Comparison of ENCODE assay signal across 13 cellular contexts in genomic region chr6:132725947-132726607, GRCh38. TPM values are rescaled to one million over a fixed set of nuclear protein-coding genes. Genes with fewer than 3 reads are reported as not detected.
DNase-seq lines count a peak whose midpoint lies in the region; ATAC-seq and TF ChIP-seq lines count a peak whose summit lies in the region.
"Had no signal": no experiment of that assay in that cellular context is flagged by ENCODE, and none has a peak within 500 bp of the region (broad histone marks: within the 10 kb centered on the region; RNA-seq: fewer than 3 reads in every experiment).

No MANE protein-coding gene starts in this region.

- no peaks in the 10 kb centered on the region for H3K27me3 Mint-ChIP-seq in activated CD4-positive, alpha-beta T cell treated with anti-CD3 and anti-CD28 coated beads, Interleukin-2, amount 10 ng/mL, durations not matched to agents 7 days and 5 days
- H3K27me3 Mint-ChIP-seq: dendritic cell treated with granulocyte-macrophage colony-stimulating factor and Interleukin-4, amounts not matched to agents 40 ng/mL and 50 ng/mL, for 4 days had no signal

- H3K9me3 Mint-ChIP-seq in activated CD4-positive, alpha-beta T cell treated with anti-CD3 and anti-CD28 coated beads, Interleukin-2, amount 10 ng/mL, durations not matched to agents 7 days and 5 days, result no peaks in the 10 kb centered on the region
- H3K9me3 Mint-ChIP-seq: dendritic cell treated with granulocyte-macrophage colony-stimulating factor and Interleukin-4, amounts not matched to agents 40 ng/mL and 50 ng/mL, for 4 days; mesothelial cell of epicardium had no signal

- no peak for DNase-seq in activated CD4-positive, alpha-beta T cell treated with anti-CD3 and anti-CD28 coated beads, Interleukin-2, amount 10 ng/mL, durations not matched to agents 7 days and 5 days
- no peak for DNase-seq in activated CD4-positive, alpha-beta T cell treated with anti-CD3 and anti-CD28 coated beads for 1 hour
- DNase-seq in astrocyte of the hippocampus (ENCODE audit: low read depth, low spot score) (peak; percentile 1), HEK293T (ENCODE audit: extremely low spot score) (no peak), COLO829 (ENCODE audit: low spot score) (no peak), NCI-H1105 (lab: John Stamatoyannopoulos, UW) (no peak)
- DNase-seq: 8988T, NCI-H345, transverse colon had no signal

- CTCF ChIA-PET in activated CD4-positive, alpha-beta T cell treated with anti-CD3 and anti-CD28 coated beads, Interleukin-2, amount 10 ng/mL, durations not matched to agents 7 days and 5 days (lab: Charles Lee), result no interaction called here
- CTCF ChIA-PET in HEK293T (lab: Yijun Ruan, JAX), result no interaction called here

- no peak overlapping the region for H3K4me3 Mint-ChIP-seq in activated CD4-positive, alpha-beta T cell treated with anti-CD3 and anti-CD28 coated beads, Interleukin-2, amount 10 ng/mL, durations not matched to agents 7 days and 5 days
- H3K4me3 Mint-ChIP-seq: dendritic cell treated with granulocyte-macrophage colony-stimulating factor and Interleukin-4, amounts not matched to agents 40 ng/mL and 50 ng/mL, for 4 days; mesothelial cell of epicardium had no signal

- peaks cover 20% of the 10 kb centered on the region for H3K4me1 Mint-ChIP-seq in activated CD4-positive, alpha-beta T cell treated with anti-CD3 and anti-CD28 coated beads, Interleukin-2, amount 10 ng/mL, durations not matched to agents 7 days and 5 days

- ATAC-seq in GM21717 (IDR thresholded peaks at IDR 0.05; ENCODE audit: unreplicated experiment) (peak; percentile 63), HG03139 (IDR thresholded peaks at IDR 0.05; ENCODE audit: unreplicated experiment) (peak; percentile 78)

- peak overlapping the region; percentile 47 for H3K27ac Mint-ChIP-seq in activated CD4-positive, alpha-beta T cell treated with anti-CD3 and anti-CD28 coated beads, Interleukin-2, amount 10 ng/mL, durations not matched to agents 7 days and 5 days
- H3K27ac Mint-ChIP-seq: dendritic cell treated with granulocyte-macrophage colony-stimulating factor and Interleukin-4, amounts not matched to agents 40 ng/mL and 50 ng/mL, for 4 days; mesothelial cell of epicardium had no signal

- H3K36me3 Mint-ChIP-seq in activated CD4-positive, alpha-beta T cell treated with anti-CD3 and anti-CD28 coated beads, Interleukin-2, amount 10 ng/mL, durations not matched to agents 7 days and 5 days (ENCODE audit: low read depth), result no peaks in the 10 kb centered on the region
- H3K36me3 Mint-ChIP-seq: mesothelial cell of epicardium had no signal

- POLR2A ChIA-PET in activated CD4-positive, alpha-beta T cell treated with anti-CD3 and anti-CD28 coated beads, Interleukin-2, amount 10 ng/mL, durations not matched to agents 7 days and 5 days (lab: Charles Lee), result no interaction called here
- POLR2A ChIA-PET in HEK293T (lab: Yijun Ruan, JAX), result no interaction called here

TF ChIP-seq in HEK293T, 16 proteins besides CTCF, POLR2A, EP300 and RAD21:
- TF ChIP-seq, protein P1, sequence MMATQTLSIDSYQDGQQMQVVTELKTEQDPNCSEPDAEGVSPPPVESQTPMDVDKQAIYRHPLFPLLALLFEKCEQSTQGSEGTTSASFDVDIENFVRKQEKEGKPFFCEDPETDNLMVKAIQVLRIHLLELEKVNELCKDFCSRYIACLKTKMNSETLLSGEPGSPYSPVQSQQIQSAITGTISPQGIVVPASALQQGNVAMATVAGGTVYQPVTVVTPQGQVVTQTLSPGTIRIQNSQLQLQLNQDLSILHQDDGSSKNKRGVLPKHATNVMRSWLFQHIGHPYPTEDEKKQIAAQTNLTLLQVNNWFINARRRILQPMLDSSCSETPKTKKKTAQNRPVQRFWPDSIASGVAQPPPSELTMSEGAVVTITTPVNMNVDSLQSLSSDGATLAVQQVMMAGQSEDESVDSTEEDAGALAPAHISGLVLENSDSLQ (IDR thresholded peaks at IDR 0.05), result no peak
- TF ChIP-seq SP1 (IDR thresholded peaks at IDR 0.05) (no peak), ELF4 (IDR thresholded peaks at IDR 0.05) (no peak), SUZ12 (IDR thresholded peaks at IDR 0.05) (no peak), ARNT (IDR thresholded peaks at IDR 0.05) (no peak), FOXM1 (IDR thresholded peaks at IDR 0.05; ENCODE audit: borderline replicate concordance) (no peak), CTBP1 (IDR thresholded peaks at IDR 0.05; ENCODE audit: borderline replicate concordance) (no peak), FOXA1 (IDR thresholded peaks at IDR 0.05) (no peak), ZNF384 (IDR thresholded peaks at IDR 0.05) (no peak), HDGF (IDR thresholded peaks at IDR 0.05; ENCODE audit: borderline replicate concordance) (no peak), BHLHE40 (IDR thresholded peaks at IDR 0.05; ENCODE audit: borderline replicate concordance) (no peak), NFRKB (IDR thresholded peaks at IDR 0.05) (no peak), TARDBP (IDR thresholded peaks at IDR 0.05) (no peak), LEF1 (IDR thresholded peaks at IDR 0.05; ENCODE audit: borderline replicate concordance) (no peak), FOXK2 (IDR thresholded peaks at IDR 0.05) (no peak), L3MBTL2 (conservative IDR thresholded peaks at IDR 0.05) (no peak)

RNA-seq across cellular contexts. Expression of gene VNN1, which starts 12.2 kb away (rescaled TPM):
- total RNA-seq in activated CD4-positive, alpha-beta T cell treated with anti-CD3 and anti-CD28 coated beads, Interleukin-2, amount 10 ng/mL, durations not matched to agents 7 days and 5 days, result not detected
- total RNA-seq: mesothelial cell of epicardium had no signal

RNA-seq across cellular contexts. Expression of gene VNN2, which starts 31.6 kb away (rescaled TPM):
- total RNA-seq in activated CD4-positive, alpha-beta T cell treated with anti-CD3 and anti-CD28 coated beads, Interleukin-2, amount 10 ng/mL, durations not matched to agents 7 days and 5 days, result 10 to 100 TPM; 12.8 to 16.1 TPM
- total RNA-seq: mesothelial cell of epicardium had no signal
